ENCODE assay signal across 6 cellular contexts in the genomic region with DNA sequence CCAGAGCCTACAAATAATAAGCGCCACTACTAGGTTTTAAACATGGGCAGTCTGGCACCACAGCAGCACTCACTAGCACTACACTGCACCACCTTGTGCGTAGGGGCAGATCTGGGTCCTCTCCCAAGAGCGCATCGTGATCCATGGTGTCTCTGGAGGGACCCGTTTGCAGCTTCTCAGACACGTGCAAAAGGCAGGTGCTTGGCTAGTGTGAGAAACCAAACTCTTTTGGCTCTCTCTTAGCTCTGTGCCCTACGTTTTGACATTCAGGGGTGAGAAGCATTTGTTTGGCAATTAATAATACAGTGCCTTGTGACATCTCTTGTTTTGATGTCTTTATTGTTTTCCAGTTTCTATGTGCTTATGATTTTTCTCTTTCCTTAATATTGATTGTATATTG.
"Had no signal": no experiment of that assay in that cellular context is flagged by ENCODE, and none has a peak within 500 bp of the region (broad histone marks: within the 10 kb centered on the region; RNA-seq: fewer than 3 reads in every experiment).

No MANE protein-coding gene starts in this region.

- H3K4me1 Mint-ChIP-seq: IgD-negative memory B cell had no signal

- DNase-seq: IMR-90, KBM-7 had no signal

- H3K4me3 ChIP-seq: K562 had no signal

- H3K36me3 Mint-ChIP-seq: IgD-negative memory B cell had no signal

- ATAC-seq: HepG2, K562 had no signal

- H3K27ac Mint-ChIP-seq: IgD-negative memory B cell had no signal

- H3K4me3 Mint-ChIP-seq: IgD-negative memory B cell had no signal

- H3K27ac ChIP-seq: HL-60 had no signal
